ENCODE assay signal across 8 cellular contexts in the genomic region with DNA sequence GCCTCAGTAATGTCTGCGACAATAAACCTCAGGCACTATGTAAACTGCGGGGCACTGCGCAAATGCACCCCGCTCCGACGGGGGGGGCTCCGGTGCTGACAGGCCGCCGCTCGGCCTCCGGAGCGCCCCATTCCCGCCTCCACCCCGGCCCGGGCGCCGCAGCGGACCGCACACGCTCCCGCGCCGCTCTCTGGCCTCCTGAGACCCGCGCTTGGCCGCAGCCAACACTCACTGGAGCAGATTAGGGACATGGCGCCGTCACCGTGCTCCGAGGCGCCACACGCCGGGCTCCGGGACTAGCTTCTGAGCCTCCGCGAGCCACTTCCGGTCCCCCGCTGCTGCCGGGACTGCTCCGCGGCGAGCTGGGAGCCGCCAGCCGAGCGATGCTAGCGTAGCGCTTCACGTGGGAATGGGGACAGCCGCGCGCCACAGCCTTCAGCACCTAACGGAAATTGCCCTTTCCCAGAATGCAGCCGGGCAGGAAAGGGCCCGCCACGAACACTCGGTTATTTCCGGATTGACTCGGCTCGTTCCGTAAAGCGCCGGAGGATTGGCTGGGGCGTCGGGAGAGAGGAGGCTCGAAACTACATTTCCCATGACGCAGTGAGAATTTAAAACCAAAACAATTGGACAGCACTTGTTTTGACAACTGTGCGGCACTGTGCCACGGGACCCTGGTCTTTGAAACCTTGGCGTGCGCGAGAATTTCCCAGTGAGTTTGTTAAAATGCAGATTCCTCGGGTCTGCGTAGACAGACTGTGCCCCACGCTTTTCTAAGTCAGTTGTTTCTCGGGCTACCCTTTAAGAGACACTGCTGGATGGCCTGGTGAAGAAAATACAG. TPM values are rescaled to one million over a fixed set of nuclear protein-coding genes. Genes with fewer than 3 reads are reported as not detected.
DNase-seq lines count a peak whose midpoint lies in the region; ATAC-seq and TF ChIP-seq lines count a peak whose summit lies in the region.

A gene (minus strand): TSS at position 454 of the 841 bp plus-strand sequence. CDS start 203 bp downstream, at position 251.

- no peak for TF ChIP-seq POLR2A in lower leg skin (IDR thresholded peaks at IDR 0.05)

- peak; percentile 97 for DNase-seq in NCI-H82 (lab: John Stamatoyannopoulos, UW)
- DNase-seq in activated CD4-positive, alpha-beta T cell treated with anti-CD3 and anti-CD28 coated beads, Interleukin-2, amount 50 U/mL, for 48 hours = peak; percentile 99
- peak; percentile 91 to 97 (median 96) for DNase-seq in dorsolateral prefrontal cortex
- DNase-seq in lower leg skin (ENCODE audit: low spot score in 2 of 2) = peak; percentile 97 to 99
- DNase-seq in stimulated activated CD4-positive, alpha-beta T cell treated with anti-CD3 and anti-CD28 coated beads, Interleukin-4, amount 100 ng/mL, for 48 hours (ENCODE audit: low read depth in 2 of 2) = peak; percentile 97 to 99

- ATAC-seq in GM19397 (IDR thresholded peaks at IDR 0.05; ENCODE audit: unreplicated experiment) (peak; percentile 70), HG03571 (IDR thresholded peaks at IDR 0.05; ENCODE audit: unreplicated experiment) (peak; percentile 63)

- no peak for TF ChIP-seq CTCF in C4-2B (conservative IDR thresholded peaks at IDR 0.05)
- TF ChIP-seq CTCF in dorsolateral prefrontal cortex (IDR thresholded peaks at IDR 0.05 in 54 of 56, conservative IDR thresholded peaks at IDR 0.05 in 2 of 56; ENCODE audit: low read depth in 1 of 56, partially characterized antibody in 56 of 56) = peak in 32 of 56 donors; percentile 3 to 60 (median 34)
- TF ChIP-seq CTCF in lower leg skin (IDR thresholded peaks at IDR 0.05) = no peak

- H3K27me3 ChIP-seq in dorsolateral prefrontal cortex = no peaks in the 10 kb centered on the region

- 0% methylated on average over 38 to 61 of the region's 75 CpGs for WGBS in lower leg skin, 2 donors

- H3K4me3 ChIP-seq in dorsolateral prefrontal cortex (peak within 1 kb of the TSS; percentile 57 to 100 (median 97)), lower leg skin (ENCODE audit: low read depth, poor library complexity, severe bottlenecking) (peak within 1 kb of the TSS; percentile 98)

- intact Hi-C loops in dorsolateral prefrontal cortex (cut with DNase I) = loop anchor here in 1 of 2 donors (1.0 kb wide), 1 partner anchor 8 kb away; a partner anchor contains a TSS
- intact Hi-C loops in lower leg skin (cut with DNase I; ENCODE audit: low total_unique reads) = no loop called here

- peak within 1 kb of the TSS; percentile 99 for H3K27ac ChIP-seq in C4-2B
- H3K27ac ChIP-seq in dorsolateral prefrontal cortex = peak within 1 kb of the TSS; percentile 61 to 98 (median 91)

RNA-seq across cellular contexts. Expression of the gene that starts here (rescaled TPM):
- total RNA-seq in dorsolateral prefrontal cortex (100 to 1,000 TPM in 117 of 120 experiments, 10 to 100 TPM in 3; 80.9 to 227 (median 172) TPM), lower leg skin (100 to 1,000 TPM in 3 of 4 donors, 10 to 100 TPM in 1; 75.3 to 119 (median 108) TPM)

Comparison
In these comparisons a context has a peak if more than half of its experiments do, and no peak if none do; other contexts are left out.
1. Peak in every context shown above with its lines: DNase-seq, ATAC-seq, H3K4me3 ChIP-seq and H3K27ac ChIP-seq.
2. CTCF ChIP-seq: peak in dorsolateral prefrontal cortex (32 of 56); none in C4-2B (single experiment) and lower leg skin (0 of 3).